8 cellular contexts compared by ENCODE assay signal in the genomic region with DNA sequence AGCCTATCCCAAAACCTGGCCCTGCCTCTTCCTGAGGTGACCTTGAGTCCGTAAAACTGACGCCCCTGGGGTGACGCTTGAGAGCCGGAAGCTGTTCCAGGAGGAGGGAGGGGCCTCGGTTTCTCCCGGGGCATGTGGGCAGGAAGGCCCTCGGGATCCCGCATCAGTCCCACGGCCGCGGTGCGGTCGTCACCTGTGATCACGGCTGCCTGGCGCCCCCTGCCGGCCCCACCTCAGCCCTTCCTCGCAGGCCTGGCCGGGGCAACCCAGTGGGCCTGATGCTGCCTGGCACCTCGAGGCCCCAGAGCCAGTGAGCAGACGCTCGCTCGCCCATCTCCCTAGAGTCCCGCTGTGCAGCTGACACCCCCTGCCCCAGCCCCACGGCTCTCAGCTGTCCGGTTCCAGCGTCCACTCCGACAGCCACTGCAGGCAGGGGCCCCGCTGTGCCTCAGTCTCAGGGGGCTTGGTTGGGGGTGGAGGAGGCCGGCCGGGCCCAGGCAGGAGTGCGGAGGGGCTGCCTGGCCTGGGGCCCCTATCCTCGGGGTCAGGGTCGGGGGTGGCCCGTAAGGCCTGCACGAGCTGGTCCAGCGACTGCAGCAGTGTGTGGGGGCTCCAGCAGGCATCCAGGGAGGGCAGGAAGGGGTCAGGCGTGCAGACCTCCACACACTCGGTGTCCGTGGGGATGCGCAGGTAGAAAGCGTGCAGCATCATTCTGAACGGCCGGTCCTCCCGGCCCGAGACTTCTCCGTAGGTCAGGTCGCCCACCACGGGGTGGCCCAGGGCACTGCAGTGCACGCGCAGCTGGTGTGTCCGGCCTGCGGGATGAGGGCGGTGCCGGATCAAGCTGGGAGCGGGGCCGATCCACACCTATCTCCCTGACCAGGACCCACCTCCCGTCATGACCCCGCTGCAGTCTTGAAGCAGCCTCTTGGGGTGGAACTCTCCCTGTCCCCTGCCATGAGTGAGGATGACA. TPM values are rescaled to one million over a fixed set of nuclear protein-coding genes. Genes with fewer than 3 reads are reported as not detected.
A peak's percentile ranks its signal among the peaks of the same experiment; 100 is the strongest.
DNase-seq lines count a peak whose midpoint lies in the region; ATAC-seq, FAIRE-seq and TF ChIP-seq lines count a peak whose summit lies in the region.

No MANE protein-coding gene starts in this region.

- no peaks in the 10 kb centered on the region for H3K4me1 Mint-ChIP-seq in WTC11
- H3K4me1 Mint-ChIP-seq in MCF 10A (ENCODE audit: insufficient read depth, unreplicated experiment), result peaks cover 9% of the 10 kb centered on the region

- peaks cover 32% of the 10 kb centered on the region for H3K4me1 ChIP-seq in keratinocyte (ENCODE audit: control insufficient read depth, extremely low read depth, insufficient read depth, low read length)

- H3K9me3 Mint-ChIP-seq in WTC11 (no peaks in the 10 kb centered on the region), MCF 10A (ENCODE audit: unreplicated experiment) (no peaks in the 10 kb centered on the region)

- H3K36me3 Mint-ChIP-seq in WTC11, result no peaks in the 10 kb centered on the region
- peaks cover 13% of the 10 kb centered on the region for H3K36me3 Mint-ChIP-seq in MCF 10A (ENCODE audit: insufficient read depth, unreplicated experiment)

- no peak overlapping the region for H3K27ac ChIP-seq in keratinocyte (ENCODE audit: control insufficient read depth, insufficient read depth, low read length)

- H3K27me3 Mint-ChIP-seq in WTC11 (ENCODE audit: low read depth), result no peaks in the 10 kb centered on the region
- no peaks in the 10 kb centered on the region for H3K27me3 Mint-ChIP-seq in MCF 10A (ENCODE audit: insufficient read depth, unreplicated experiment)

- H3K4me3 Mint-ChIP-seq in WTC11 (peak overlapping the region; percentile 40; the same call in 1 of the 2 replicates), MCF 10A (ENCODE audit: unreplicated experiment) (peak overlapping the region; percentile 77)

- H3K9me3 ChIP-seq in keratinocyte (ENCODE audit: control insufficient read depth, low read depth, low read length), result no peaks in the 10 kb centered on the region

- BruUV-seq in MCF 10A (replicated peaks; lab: Mats Ljungman, UMichigan), result no TSS peak

- CTCF ChIA-PET in WTC11 (lab: Charles Lee) (interaction anchor here (0.7 to 3.1 kb wide), 28 partner anchors 9 to 239 kb away, joined by 3 to 22 read pairs (median 6); partner anchors contain the start of genes ANTKMT, CCDC78, CIAO3 and FBXL16), MCF 10A (lab: Yijun Ruan, JAX) (interaction anchor here (0.6 to 4.5 kb wide), 21 partner anchors 9 to 1274 kb away, joined by 3 to 37 read pairs (median 7); partner anchors contain the start of genes ANTKMT, CIAO3 and MSLN)

- no peak overlapping the region for H3K9ac ChIP-seq in keratinocyte (ENCODE audit: control insufficient read depth, extremely low read depth, insufficient read depth, low read length)

- DNase-seq in C1 segment of cervical spinal cord (lab: John Stamatoyannopoulos, UW) (peak in 10 of 14 donors; percentile 7 to 42 (median 21)), HUDEP-2 (lab: John Stamatoyannopoulos, UW; ENCODE audit: unreplicated experiment in 76 of 76) (peak in 60 of 76 experiments; percentile 8 to 76 (median 52)), WTC11 (ENCODE audit: low spot score) (peak; percentile 95), MCF 10A (ENCODE audit: unreplicated experiment) (peak; percentile 69), keratinocyte (ENCODE audit: low read depth, low spot score) (no peak)
- peak; percentile 61 for DNase-seq in stimulated activated CD4-positive, alpha-beta T cell treated with anti-CD3 and anti-CD28 coated beads, Interleukin-2, amount 100 ng/mL, for 4 hours (ENCODE audit: low read depth)

- H3K9me1 ChIP-seq in keratinocyte (ENCODE audit: control insufficient read depth, extremely low read depth, insufficient read depth, low read length), result no peaks in the 10 kb centered on the region

- POLR2A ChIA-PET in WTC11 (lab: Charles Lee) (interaction anchor here (0.8 to 1.5 kb wide), 4 partner anchors 13 to 74 kb away, joined by 3 to 4 read pairs (median 4); partner anchors contain the start of genes CIAO3 and GNG13), MCF 10A (lab: Yijun Ruan, JAX) (interaction anchor here (0.6 to 3.6 kb wide), 12 partner anchors 12 to 405 kb away, joined by 3 to 22 read pairs (median 3); partner anchors contain the start of genes ANTKMT, CIAO3, HAGHL and METRN)

- H3K79me2 ChIP-seq in keratinocyte (ENCODE audit: control insufficient read depth, insufficient read depth, low read length), result peaks cover 27% of the 10 kb centered on the region

- H3K4me2 ChIP-seq in keratinocyte (ENCODE audit: control insufficient read depth, extremely low read depth, insufficient read depth, low read depth, low read length), result no peak overlapping the region

- H4K20me1 ChIP-seq in keratinocyte (ENCODE audit: control insufficient read depth, extremely low read depth, insufficient read depth, low read length), result peaks cover 7% of the 10 kb centered on the region

- peaks cover 15% of the 10 kb centered on the region for H3K27me3 ChIP-seq in keratinocyte (ENCODE audit: control insufficient read depth, extremely low read depth, insufficient read depth, low read length)

- H2AFZ ChIP-seq in keratinocyte (ENCODE audit: control insufficient read depth, low read length), result no peak overlapping the region

- intact Hi-C loops in MCF 10A (cut with micrococcal nuclease), result loop anchor here (1.0 to 5.0 kb wide), 3 partner anchors 41 to 74 kb away; partner anchors contain the start of genes CCDC78 and HAGHL

- dilution Hi-C loops in keratinocyte (cut with MboI; ENCODE audit: extremely low pct_ligation_motif_present, low sequenced_read_pairs), result no loop called here

- TF ChIP-seq CTCF in WTC11 (IDR thresholded peaks at IDR 0.05) (peak; percentile 86), MCF 10A (IDR thresholded peaks at IDR 0.05; ENCODE audit: unreplicated experiment) (peak; percentile 93), keratinocyte (optimal IDR thresholded peaks at IDR 0.05 in 1 of 3, IDR thresholded peaks at IDR 0.05 in 1 of 3, conservative IDR thresholded peaks at IDR 0.05 in 1 of 3; ENCODE audit: extremely low read depth in 1 of 3, insufficient read depth in 2 of 3, low read length in 3 of 3) (peak; percentile 65 to 91 (median 89))

- H3K36me3 ChIP-seq in keratinocyte (ENCODE audit: control insufficient read depth in 2 of 2, extremely low read depth in 1 of 2, insufficient read depth in 2 of 2, low read length in 2 of 2), result peaks cover 5 to 8% of the 10 kb centered on the region in 2 experiments

- H3K4me3 ChIP-seq in keratinocyte (ENCODE audit: control insufficient read depth in 2 of 3, extremely low read depth in 1 of 3, insufficient read depth in 2 of 3, low read depth in 1 of 3, low read length in 3 of 3), result no peak overlapping the region

- peak; percentile 57 for ATAC-seq in WTC11
- ATAC-seq in HG03280 (IDR thresholded peaks at IDR 0.05; ENCODE audit: unreplicated experiment), result no peak
- ATAC-seq in GM19397 (IDR thresholded peaks at IDR 0.05; ENCODE audit: unreplicated experiment), result no peak

- FAIRE-seq in keratinocyte (lab: Jason Lieb, UNC), result no peak

- H3K27ac Mint-ChIP-seq in WTC11 (no peak overlapping the region), MCF 10A (ENCODE audit: low read depth, unreplicated experiment) (no peak overlapping the region)

RNA-seq across cellular contexts. Expression of gene RPUSD1, which starts 2.3 kb away (rescaled TPM):
- total RNA-seq in WTC11 (2021) (35.0 to 45.1 TPM (median 36.6 TPM) in 3 replicates), MCF 10A (2022) (19.8 and 24.9 TPM in 2 replicates)
- 11.9 to 30.3 TPM (median 19.3 TPM) in 3 replicates for polyA plus RNA-seq in keratinocyte
- polyA plus RNA-seq in keratinocyte (2011; ENCODE audit: low read depth), result 10.3 TPM
- 12.4 and 33.4 TPM in 2 replicates for polyA plus RNA-seq in keratinocyte (2011; cell fraction: cytosol; rRNA removed)
- 25.1 and 38.6 TPM in 2 replicates for polyA plus RNA-seq in keratinocyte (2011; cell fraction: nucleus; rRNA removed)
- 9.2 and 26.5 TPM in 2 replicates for polyA plus RNA-seq in keratinocyte (2012; ENCODE audit: low replicate concordance)
- 8.5 to 16.1 TPM (median 12.9 TPM) in 3 replicates for polyA minus RNA-seq in keratinocyte
- 41.1 TPM for polyA minus RNA-seq in keratinocyte (2011; cell fraction: cytosol; rRNA and poly(A)+ RNA removed)
- 11.7 and 14.5 TPM in 2 replicates for polyA minus RNA-seq in keratinocyte (2011; cell fraction: nucleus; rRNA and poly(A)+ RNA removed)

RNA-seq across cellular contexts. Expression of gene CHTF18, which starts 2.6 kb away (rescaled TPM):
- 177 to 183 TPM (median 181 TPM) in 3 replicates for total RNA-seq in WTC11 (2021)
- 22.7 and 30.9 TPM in 2 replicates for total RNA-seq in MCF 10A (2022)
- polyA plus RNA-seq in keratinocyte, result 5.7 to 6.7 TPM (median 5.7 TPM) in 3 replicates
- polyA plus RNA-seq in keratinocyte (2011; ENCODE audit: low read depth), result 1.8 TPM
- 2.3 and 4.3 TPM in 2 replicates for polyA plus RNA-seq in keratinocyte (2011; cell fraction: cytosol; rRNA removed)
- polyA plus RNA-seq in keratinocyte (2011; cell fraction: nucleus; rRNA removed), result 15.4 and 27.3 TPM in 2 replicates
- 3.0 and 15.1 TPM in 2 replicates for polyA plus RNA-seq in keratinocyte (2012; ENCODE audit: low replicate concordance)
- 2.2 to 6.1 TPM (median 5.8 TPM) in 3 replicates for polyA minus RNA-seq in keratinocyte
- polyA minus RNA-seq in keratinocyte (2011; cell fraction: cytosol; rRNA and poly(A)+ RNA removed), result 12.1 TPM
- 8.8 and 10.4 TPM in 2 replicates for polyA minus RNA-seq in keratinocyte (2011; cell fraction: nucleus; rRNA and poly(A)+ RNA removed)

RNA-seq across cellular contexts. Expression of gene GNG13, which starts 14.7 kb away (rescaled TPM):
- total RNA-seq in WTC11 (2021) (0.34 TPM in 1 of 3 replicates, not detected in the others), MCF 10A (2022) (not detected in 2 replicates)
- not detected in 3 replicates for polyA plus RNA-seq in keratinocyte
- polyA plus RNA-seq in keratinocyte (2011; ENCODE audit: low read depth), result not detected
- polyA plus RNA-seq in keratinocyte (2011; cell fraction: cytosol; rRNA removed), result not detected in 2 replicates
- not detected in 2 replicates for polyA plus RNA-seq in keratinocyte (2011; cell fraction: nucleus; rRNA removed)
- not detected in 2 replicates for polyA plus RNA-seq in keratinocyte (2012; ENCODE audit: low replicate concordance)
- not detected in 3 replicates for polyA minus RNA-seq in keratinocyte
- polyA minus RNA-seq in keratinocyte (2011; cell fraction: cytosol; rRNA and poly(A)+ RNA removed), result not detected
- polyA minus RNA-seq in keratinocyte (2011; cell fraction: nucleus; rRNA and poly(A)+ RNA removed), result not detected in 2 replicates

RNA-seq across cellular contexts. Expression of gene MSLN, which starts 25.3 kb away (rescaled TPM):
- 0.20 to 0.55 TPM (median 0.46 TPM) in 3 replicates for total RNA-seq in WTC11 (2021)
- total RNA-seq in MCF 10A (2022), result 18.1 and 25.2 TPM in 2 replicates
- 8.5 to 12.7 TPM (median 11.7 TPM) in 3 replicates for polyA plus RNA-seq in keratinocyte
- 3.0 TPM for polyA plus RNA-seq in keratinocyte (2011; ENCODE audit: low read depth)
- 4.0 and 7.1 TPM in 2 replicates for polyA plus RNA-seq in keratinocyte (2011; cell fraction: cytosol; rRNA removed)
- 18.7 and 24.6 TPM in 2 replicates for polyA plus RNA-seq in keratinocyte (2011; cell fraction: nucleus; rRNA removed)
- 8.4 and 11.5 TPM in 2 replicates for polyA plus RNA-seq in keratinocyte (2012; ENCODE audit: low replicate concordance)
- polyA minus RNA-seq in keratinocyte, result 5.3 to 10.3 TPM (median 6.5 TPM) in 3 replicates
- polyA minus RNA-seq in keratinocyte (2011; cell fraction: cytosol; rRNA and poly(A)+ RNA removed), result 9.8 TPM
- 13.1 and 15.7 TPM in 2 replicates for polyA minus RNA-seq in keratinocyte (2011; cell fraction: nucleus; rRNA and poly(A)+ RNA removed)

RNA-seq across cellular contexts. Expression of gene CIAO3, which starts 45.1 kb away (rescaled TPM):
- total RNA-seq in WTC11 (2021), result 32.8 to 50.9 TPM (median 32.8 TPM) in 3 replicates
- total RNA-seq in MCF 10A (2022), result 28.5 and 31.1 TPM in 2 replicates
- 20.1 to 31.8 TPM (median 24.9 TPM) in 3 replicates for polyA plus RNA-seq in keratinocyte
- 9.8 TPM for polyA plus RNA-seq in keratinocyte (2011; ENCODE audit: low read depth)
- polyA plus RNA-seq in keratinocyte (2011; cell fraction: cytosol; rRNA removed), result 12.7 and 15.8 TPM in 2 replicates
- polyA plus RNA-seq in keratinocyte (2011; cell fraction: nucleus; rRNA removed), result 41.7 and 48.0 TPM in 2 replicates
- 18.9 and 20.5 TPM in 2 replicates for polyA plus RNA-seq in keratinocyte (2012; ENCODE audit: low replicate concordance)
- polyA minus RNA-seq in keratinocyte, result 15.5 to 43.6 TPM (median 17.4 TPM) in 3 replicates
- 21.3 TPM for polyA minus RNA-seq in keratinocyte (2011; cell fraction: cytosol; rRNA and poly(A)+ RNA removed)
- 25.4 and 25.9 TPM in 2 replicates for polyA minus RNA-seq in keratinocyte (2011; cell fraction: nucleus; rRNA and poly(A)+ RNA removed)
